8 cellular contexts compared by ENCODE assay signal in genomic region chrX:47129157-47129878, GRCh38. TPM values are rescaled to one million over a fixed set of nuclear protein-coding genes. Genes with fewer than 3 reads are reported as not detected.
DNase-seq lines count a peak whose midpoint lies in the region; ATAC-seq and TF ChIP-seq lines count a peak whose summit lies in the region.

No MANE protein-coding gene starts in this region.

- no peaks in the 10 kb centered on the region for H3K27me3 ChIP-seq in PC-9 (ENCODE audit: insufficient read depth, low read depth)
- H3K27me3 ChIP-seq in esophagus squamous epithelium, result no peaks in the 10 kb centered on the region

- H3K79me2 ChIP-seq in PC-9 (ENCODE audit: low read depth), result no peaks in the 10 kb centered on the region

- no peaks in the 10 kb centered on the region for H4K20me1 ChIP-seq in PC-9 (ENCODE audit: insufficient read depth)

- H3K9me2 ChIP-seq in PC-9 (ENCODE audit: insufficient read depth), result no peaks in the 10 kb centered on the region

- H3K36me3 ChIP-seq in PC-9 (ENCODE audit: low read depth), result no peaks in the 10 kb centered on the region
- H3K36me3 ChIP-seq in esophagus squamous epithelium, result no peaks in the 10 kb centered on the region

- WGBS in esophagus squamous epithelium, 2 donors, result 0 to 38% methylated on average over 12 to 29 of the region's 31 CpGs

- peak in 1 of 4 donors; percentile 28 for TF ChIP-seq POLR2A in esophagus squamous epithelium (IDR thresholded peaks at IDR 0.05)

- H3K4me1 ChIP-seq in PC-9 (replicated peaks; ENCODE audit: insufficient read depth) (no peaks in the 10 kb centered on the region), esophagus squamous epithelium (peaks cover 0 to 11% (median 0%) of the 10 kb centered on the region in 3 donors)

- DNase-seq in DMS53 treated with DMSO at 0.1 percent for 48 hours (lab: John Stamatoyannopoulos, UW; ENCODE audit: unreplicated experiment), result peak; percentile 87
- DNase-seq in KBM-7, result peak; percentile 99
- DNase-seq in PC-9, result peak; percentile 85
- peak; percentile 93 to 94 for DNase-seq in activated T-cell treated with anti-CD3 and anti-CD28 coated beads, Interleukin-2, amount 50 U/mL, for 48 hours
- DNase-seq in esophagus squamous epithelium (lab: John Stamatoyannopoulos, UW), result peak; percentile 61
- DNase-seq in myocyte (ENCODE audit: low read depth), result peak; percentile 96
- DNase-seq in stimulated activated CD8-positive, alpha-beta memory T cell treated with anti-CD3 and anti-CD28 coated beads, Interleukin-7, amount 100 ng/mL, for 4 hours (ENCODE audit: low read depth in 2 of 2), result peak; percentile 76 to 83

- peak overlapping the region; percentile 75 for H2AFZ ChIP-seq in PC-9

- CTCF ChIA-PET in PC-9 (lab: Charles Lee), result no interaction called here

- intact Hi-C loops in PC-9 (cut with micrococcal nuclease; ENCODE audit: unreplicated experiment), result no loop called here
- intact Hi-C loops in esophagus squamous epithelium (cut with DNase I), result no loop called here

- H3K27ac ChIP-seq in PC-9 (no peak overlapping the region), esophagus squamous epithelium (peak overlapping the region; percentile 73 to 87 (median 84))

- no peaks in the 10 kb centered on the region for H3F3A ChIP-seq in PC-9 (ENCODE audit: insufficient read depth, low read depth)

- ATAC-seq in GM21723 (IDR thresholded peaks at IDR 0.05; ENCODE audit: unreplicated experiment), result peak; percentile 98

- H3K4me3 ChIP-seq in PC-9, result peak overlapping the region; percentile 59; the same call in 1 of the 2 replicates
- H3K4me3 ChIP-seq in esophagus squamous epithelium, result peak overlapping the region; percentile 41 to 71 (median 56)

- peak overlapping the region; percentile 56 for H3K4me2 ChIP-seq in PC-9

- in situ Hi-C loops in KBM-7 (cut with MboI; ENCODE audit: low pct_unique_long_range_greater_than_20kb, low sequenced_read_pairs), result no loop called here

- no peak for TF ChIP-seq CTCF in PC-9 (conservative IDR thresholded peaks at IDR 0.05)
- TF ChIP-seq CTCF in esophagus squamous epithelium (IDR thresholded peaks at IDR 0.05), result no peak

- H3K9me3 ChIP-seq in PC-9 (ENCODE audit: insufficient read depth, low read depth), result no peaks in the 10 kb centered on the region
- no peaks in the 10 kb centered on the region for H3K9me3 ChIP-seq in esophagus squamous epithelium

- POLR2A ChIA-PET in PC-9 (lab: Charles Lee; ENCODE audit: unreplicated experiment), result interaction anchor here (0.6 kb wide), 1 partner anchor 16 kb away, joined by 9 read pairs; the partner anchor contains the start of gene RBM10

- TSS peak; percentile 42 for BruUV-seq in PC-9 (replicated peaks; lab: Mats Ljungman, UMichigan)

RNA-seq across cellular contexts. Expression of gene NDUFB11, which starts 15.2 kb away (rescaled TPM):
- total RNA-seq in PC-9 (2021) (58.2 and 61.9 TPM in 2 replicates), esophagus squamous epithelium (10 to 100 TPM; 41.4 to 74.6 (median 59.8) TPM), myocyte (46.6 and 53.0 TPM in 2 replicates)
- polyA plus RNA-seq in myocyte (2012), result 89.1 TPM

RNA-seq across cellular contexts. Expression of gene RBM10, which starts 15.7 kb away (rescaled TPM):
- 31.9 and 34.8 TPM in 2 replicates for total RNA-seq in PC-9 (2021)
- total RNA-seq in esophagus squamous epithelium, result 10 to 100 TPM; 28.1 to 35.6 (median 28.6) TPM
- total RNA-seq in myocyte, result 33.6 and 38.1 TPM in 2 replicates
- 27.8 TPM for polyA plus RNA-seq in myocyte (2012)

RNA-seq across cellular contexts. Expression of gene RGN, which starts 51.1 kb away (rescaled TPM):
- total RNA-seq in PC-9 (2021) (0.33 TPM in 1 of 2 replicates, not detected in the other), esophagus squamous epithelium (1 to 10 TPM in 1 of 4 donors, under 1 TPM in 2, not detected in 1; 0.44 to 3.8 (median 0.75) TPM), myocyte (not detected in 2 replicates)
- not detected for polyA plus RNA-seq in myocyte (2012)
